ENCODE assay signal across 16 cellular contexts in the genomic region with DNA sequence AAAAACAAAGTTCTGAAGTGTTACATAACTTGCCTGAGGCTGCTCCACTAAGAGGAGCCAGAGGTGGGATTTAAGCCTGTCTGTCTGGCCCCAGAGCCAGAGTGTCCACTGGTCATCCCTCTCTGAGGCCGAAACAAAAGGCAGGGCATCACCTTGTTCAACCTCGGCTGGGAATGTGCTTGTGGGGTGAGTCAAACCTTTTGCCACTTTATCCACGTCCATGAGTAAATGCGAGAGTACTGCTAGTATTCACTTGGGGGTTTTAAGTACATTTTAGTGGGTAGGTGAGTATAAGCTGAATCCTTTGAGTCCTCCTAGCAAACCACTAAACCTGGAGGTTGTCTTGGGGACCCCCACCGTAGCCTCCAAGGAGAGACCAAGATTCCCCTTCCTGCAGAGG.
DNase-seq lines count a peak whose midpoint lies in the region; ATAC-seq and TF ChIP-seq lines count a peak whose summit lies in the region.
"Had no signal": no experiment of that assay in that cellular context is flagged by ENCODE, and none has a peak within 500 bp of the region (broad histone marks: within the 10 kb centered on the region; RNA-seq: fewer than 3 reads in every experiment).

No MANE protein-coding gene starts in this region.

- peak overlapping the region; percentile 91 for H3K27ac Mint-ChIP-seq in T-helper 17 cell

- no peaks in the 10 kb centered on the region for H3K9me3 ChIP-seq in right atrium auricular region
- no peaks in the 10 kb centered on the region for H3K9me3 ChIP-seq in T-helper 17 cell (ENCODE audit: control insufficient read depth, low read length, poor library complexity, severe bottlenecking)
- no peaks in the 10 kb centered on the region for H3K9me3 ChIP-seq in gastrocnemius medialis

- H3K4me1 Mint-ChIP-seq in T-helper 17 cell, result peaks cover 27% of the 10 kb centered on the region

- H3K36me3 ChIP-seq in right atrium auricular region (no peaks in the 10 kb centered on the region), gastrocnemius medialis (no peaks in the 10 kb centered on the region)

- TF ChIP-seq POLR2A in gastrocnemius medialis (IDR thresholded peaks at IDR 0.05), result no peak

- H3K27ac ChIP-seq in right atrium auricular region (no peak overlapping the region), gastrocnemius medialis (no peak overlapping the region)
- H3K27ac ChIP-seq: hepatocyte, HL-60 had no signal

- DNase-seq in left ventricle myocardium superior (no peak), right atrium auricular region (ENCODE audit: low spot score) (no peak), T-helper 17 cell (no peak), myocyte (ENCODE audit: low read depth) (peak; percentile 82), NCI-H187 (lab: John Stamatoyannopoulos, UW) (no peak), putamen (ENCODE audit: low spot score) (no peak), gastrocnemius medialis (no peak)
- DNase-seq: activated CD4-positive, alpha-beta T cell treated with anti-CD3 and anti-CD28 coated beads for 48 hours; cerebellar nuclear complex; COR-L47; kidney glomerular epithelial cell; NCI-H2029 treated with DMSO at 0.1 percent for 48 hours; NCI-H524 had no signal

- in situ Hi-C loops in gastrocnemius medialis (cut with MboI; ENCODE audit: low sequenced_read_pairs in 4 of 4), result no loop called here

- intact Hi-C loops in left ventricle myocardium superior (cut with micrococcal nuclease) (no loop called here), gastrocnemius medialis (cut with DNase I; ENCODE audit: low total_unique reads) (no loop called here)

- H3K27me3 Mint-ChIP-seq in T-helper 17 cell, result no peaks in the 10 kb centered on the region

- TF ChIP-seq CTCF in right atrium auricular region (IDR thresholded peaks at IDR 0.05), result no peak
- TF ChIP-seq CTCF in gastrocnemius medialis (IDR thresholded peaks at IDR 0.05 in 4 of 5, conservative IDR thresholded peaks at IDR 0.05 in 1 of 5), result no peak

- H3K4me1 ChIP-seq in right atrium auricular region (no peaks in the 10 kb centered on the region), gastrocnemius medialis (peaks cover 14 to 24% of the 10 kb centered on the region in 2 donors)

- H3K4me3 Mint-ChIP-seq in T-helper 17 cell, result no peak overlapping the region

- no peaks in the 10 kb centered on the region for H3K27me3 ChIP-seq in right atrium auricular region
- no peaks in the 10 kb centered on the region for H3K27me3 ChIP-seq in gastrocnemius medialis
- H3K27me3 ChIP-seq: hepatocyte had no signal

- H3K4me3 ChIP-seq in right atrium auricular region (no peak overlapping the region), gastrocnemius medialis (no peak overlapping the region)
- H3K4me3 ChIP-seq: hepatocyte had no signal

- H3K36me3 Mint-ChIP-seq in T-helper 17 cell (ENCODE audit: low read depth), result no peaks in the 10 kb centered on the region

- ATAC-seq in left ventricle myocardium superior, result peak; percentile 27
- ATAC-seq in T-helper 17 cell, result no peak
- ATAC-seq in GM18502 (IDR thresholded peaks at IDR 0.05; ENCODE audit: poor library complexity, unreplicated experiment), result no peak
- no peak for ATAC-seq in gastrocnemius medialis
